Comparison of ENCODE assay signal across 8 cellular contexts in the genomic region with DNA sequence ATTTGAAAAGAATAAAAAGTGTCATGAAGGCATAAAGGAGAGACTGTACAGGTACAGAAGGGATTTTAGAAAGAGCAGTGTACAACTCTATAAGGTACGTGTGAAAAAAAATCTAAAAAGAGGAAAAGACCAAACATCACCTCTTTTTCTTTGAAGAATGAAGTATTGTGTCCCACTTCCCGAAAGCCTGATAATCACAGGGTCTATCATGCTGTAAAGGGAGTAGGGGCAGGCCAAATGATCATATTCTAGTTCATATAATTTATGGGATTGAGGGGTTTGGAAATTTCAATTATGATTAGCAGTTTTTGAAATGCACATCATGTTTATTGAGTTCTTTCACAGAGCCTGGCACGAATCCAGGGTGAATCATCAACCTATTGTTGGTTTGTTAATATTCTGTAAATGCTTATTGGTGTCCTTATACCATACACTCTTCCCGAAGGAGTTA. TPM values are rescaled to one million over a fixed set of nuclear protein-coding genes. Genes with fewer than 3 reads are reported as not detected.
A peak's percentile ranks its signal among the peaks of the same experiment; 100 is the strongest.
DNase-seq lines count a peak whose midpoint lies in the region; ATAC-seq and TF ChIP-seq lines count a peak whose summit lies in the region.

No MANE protein-coding gene starts in this region.

- H3K36me3 ChIP-seq in osteoblast (ENCODE audit: insufficient read depth, low read length), result no peaks in the 10 kb centered on the region

- TF ChIP-seq EP300 in Ishikawa (IDR thresholded peaks at IDR 0.05; ENCODE audit: borderline replicate concordance), result no peak

- no peaks in the 10 kb centered on the region for H3K36me3 Mint-ChIP-seq in activated CD4-positive, alpha-beta T cell treated with anti-CD3 and anti-CD28 coated beads, Interleukin-2, amount 10 ng/mL, durations not matched to agents 24 days and 14 days (ENCODE audit: low read depth)

- H3K27me3 Mint-ChIP-seq in activated CD4-positive, alpha-beta T cell treated with anti-CD3 and anti-CD28 coated beads, Interleukin-2, amount 10 ng/mL, durations not matched to agents 24 days and 14 days, result peaks cover 8% of the 10 kb centered on the region

- no peaks in the 10 kb centered on the region for H3K9me3 Mint-ChIP-seq in activated CD4-positive, alpha-beta T cell treated with anti-CD3 and anti-CD28 coated beads, Interleukin-2, amount 10 ng/mL, durations not matched to agents 24 days and 14 days

- H3K4me3 Mint-ChIP-seq in activated CD4-positive, alpha-beta T cell treated with anti-CD3 and anti-CD28 coated beads, Interleukin-2, amount 10 ng/mL, durations not matched to agents 24 days and 14 days, result peak overlapping the region; percentile 96

- H3K9me3 ChIP-seq in osteoblast (ENCODE audit: low read depth, low read length), result no peaks in the 10 kb centered on the region

- no peak for TF ChIP-seq CTCF in fibroblast of mammary gland (conservative IDR thresholded peaks at IDR 0.05; ENCODE audit: control insufficient read depth, insufficient read depth, low read depth, low read length)
- no peak for TF ChIP-seq CTCF in osteoblast (IDR thresholded peaks at IDR 0.05; ENCODE audit: extremely low read depth, low read depth, low read length)

- ATAC-seq in GM19397 (IDR thresholded peaks at IDR 0.05; ENCODE audit: unreplicated experiment), result no peak

- H2AFZ ChIP-seq in osteoblast (ENCODE audit: low read length), result peak overlapping the region; percentile 83

- H3K79me2 ChIP-seq in osteoblast (ENCODE audit: insufficient read depth, low read length), result peaks cover 19% of the 10 kb centered on the region

- H3K4me1 Mint-ChIP-seq in activated CD4-positive, alpha-beta T cell treated with anti-CD3 and anti-CD28 coated beads, Interleukin-2, amount 10 ng/mL, durations not matched to agents 24 days and 14 days, result peaks cover 35% of the 10 kb centered on the region

- peak overlapping the region; percentile 89 for H3K4me2 ChIP-seq in osteoblast (ENCODE audit: insufficient read depth, low read length)

- DNase-seq in DMS153 (lab: John Stamatoyannopoulos, UW), result peak; percentile 60
- DNase-seq in activated CD4-positive, alpha-beta T cell treated with anti-CD3 and anti-CD28 coated beads, Interleukin-2, amount 10 ng/mL, durations not matched to agents 24 days and 14 days, result no peak
- DNase-seq in fibroblast of mammary gland (ENCODE audit: low read depth), result peak; percentile 91
- DNase-seq in osteoblast (ENCODE audit: insufficient read length, low spot score, missing footprints), result peak; percentile 80
- DNase-seq in AG08396 (ENCODE audit: low spot score), result no peak
- no peak for DNase-seq in MV-4-11 (lab: John Stamatoyannopoulos, UW)

- peak overlapping the region; percentile 82 for H3K27ac Mint-ChIP-seq in activated CD4-positive, alpha-beta T cell treated with anti-CD3 and anti-CD28 coated beads, Interleukin-2, amount 10 ng/mL, durations not matched to agents 24 days and 14 days

- peaks cover 3% of the 10 kb centered on the region for H4K20me1 ChIP-seq in osteoblast (ENCODE audit: insufficient read depth, low read length)

- no peaks in the 10 kb centered on the region for H3K27me3 ChIP-seq in osteoblast (ENCODE audit: insufficient read depth, low read length)

- H3K4me3 ChIP-seq in fibroblast of mammary gland (ENCODE audit: control insufficient read depth, low read depth, low read length) (peak overlapping the region; percentile 61), osteoblast (ENCODE audit: insufficient read depth, low read length) (peak overlapping the region; percentile 87)

- intact Hi-C loops in activated CD4-positive, alpha-beta T cell treated with anti-CD3 and anti-CD28 coated beads, Interleukin-2, amount 10 ng/mL, durations not matched to agents 24 days and 14 days (cut with micrococcal nuclease), result loop anchor here (5.0 to 10.0 kb wide), 3 partner anchors 39 to 174 kb away; no protein-coding TSS in a partner anchor

- peaks cover 42% of the 10 kb centered on the region for H3K4me1 ChIP-seq in osteoblast (ENCODE audit: insufficient read depth, low read length)

- H3K27ac ChIP-seq in osteoblast (ENCODE audit: low read depth, low read length), result peak overlapping the region; percentile 87

- no peak for TF ChIP-seq RAD21 in Ishikawa (IDR thresholded peaks at IDR 0.05; ENCODE audit: low read depth)

TF ChIP-seq in Ishikawa, 13 proteins besides CTCF, POLR2A, EP300 and RAD21:
- TF ChIP-seq NFIC (IDR thresholded peaks at IDR 0.05) (peak; percentile 63), CREB1 (IDR thresholded peaks at IDR 0.05; ENCODE audit: low read depth) (no peak)

RNA-seq across cellular contexts. Expression of a gene that starts 0.9 kb away (rescaled TPM):
- total RNA-seq in activated CD4-positive, alpha-beta T cell treated with anti-CD3 and anti-CD28 coated beads, Interleukin-2, amount 10 ng/mL, durations not matched to agents 24 days and 14 days, result 69.3 and 85.6 TPM in 2 replicates
- total RNA-seq in osteoblast, result 53.0 and 55.0 TPM in 2 replicates

Comparison
In these comparisons a context has a peak if more than half of its experiments do, and no peak if none do; other contexts are left out.
1. DNase-seq: peak in DMS153 (single experiment), fibroblast of mammary gland (single experiment) and osteoblast (single experiment); none in activated CD4-positive, alpha-beta T cell treated with anti-CD3 and anti-CD28 coated beads, Interleukin-2, amount 10 ng/mL, durations not matched to agents 24 days and 14 days (single experiment), AG08396 (single experiment) and MV-4-11 (single experiment).